In the genomic region with DNA sequence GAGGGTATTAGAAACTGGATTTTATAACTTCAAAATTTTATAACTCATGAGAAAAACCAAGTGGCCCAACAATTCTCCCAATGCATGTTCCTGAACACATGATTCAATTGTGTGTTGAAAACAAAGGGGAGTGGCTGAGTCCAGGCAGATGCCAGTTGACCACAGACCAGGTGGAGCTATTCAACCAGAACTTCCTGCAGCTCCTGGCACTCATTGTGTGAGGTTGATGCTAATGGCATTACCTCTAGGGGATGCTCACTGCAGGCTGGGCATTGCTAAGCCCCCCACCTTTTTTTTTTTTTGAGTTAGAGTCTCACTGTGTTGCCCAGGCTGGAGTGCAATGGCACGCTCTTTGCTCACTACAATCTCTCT, we compare ENCODE assay signal across 9 cellular contexts. TPM values are rescaled to one million over a fixed set of nuclear protein-coding genes. Genes with fewer than 3 reads are reported as not detected.
DNase-seq lines count a peak whose midpoint lies in the region; ATAC-seq, FAIRE-seq and TF ChIP-seq lines count a peak whose summit lies in the region.
"Had no signal": no experiment of that assay in that cellular context is flagged by ENCODE, and none has a peak within 500 bp of the region (broad histone marks: within the 10 kb centered on the region; RNA-seq: fewer than 3 reads in every experiment).

No MANE protein-coding gene starts in this region.

- POLR2A ChIA-PET in GM12878 (lab: Charles Lee), result no interaction called here

- ATAC-seq in GM12878, result peak; percentile 60
- peak; percentile 17 for ATAC-seq in mucosa of descending colon
- no peak for ATAC-seq in HG02884 (IDR thresholded peaks at IDR 0.05; ENCODE audit: unreplicated experiment)
- ATAC-seq in GM19328 (IDR thresholded peaks at IDR 0.05; ENCODE audit: unreplicated experiment), result no peak
- ATAC-seq in GM21529 (IDR thresholded peaks at IDR 0.05; ENCODE audit: unreplicated experiment), result no peak

- no peak for FAIRE-seq in GM12878 (lab: Jason Lieb, UNC)
- FAIRE-seq in GM19239 (lab: Jason Lieb, UNC), result no peak

- TF ChIP-seq RAD21 in GM12878 (IDR thresholded peaks at IDR 0.05; ENCODE audit: insufficient read depth, low read depth, low read length), result no peak

- H3K9me3 ChIP-seq in GM12878 (replicated peaks; ENCODE audit: control insufficient read depth, insufficient read depth, low read length) (no peaks in the 10 kb centered on the region), mucosa of descending colon (no peaks in the 10 kb centered on the region)

- no peak overlapping the region for H3K4me2 ChIP-seq in GM12878 (ENCODE audit: control insufficient read depth, insufficient read depth)

- no peak for TF ChIP-seq POLR2A in GM12878 (IDR thresholded peaks at IDR 0.05; ENCODE audit: low read depth, low read length)

- no peak for TF ChIP-seq EP300 in GM12878 (IDR thresholded peaks at IDR 0.05; ENCODE audit: borderline replicate concordance in 1 of 2, control insufficient read depth in 1 of 2, low read depth in 2 of 2, low read length in 2 of 2)

- no peak overlapping the region for H3K4me3 ChIP-seq in GM12878
- H3K4me3 ChIP-seq in mucosa of descending colon, result no peak overlapping the region

- no peak overlapping the region for H3K9ac ChIP-seq in GM12878 (ENCODE audit: control insufficient read depth, insufficient read depth, low read length)

- SMC1A ChIA-PET in GM12878 (lab: Charles Lee; ENCODE audit: uncharacterized antibody, unreplicated experiment), result no interaction called here

- H3K27ac ChIP-seq in GM12878 (ENCODE audit: control insufficient read depth, insufficient read depth), result no peak overlapping the region

- H3K4me1 ChIP-seq in GM12878 (ENCODE audit: control insufficient read depth, insufficient read depth, low read length), result no peaks in the 10 kb centered on the region
- H3K4me1 ChIP-seq in mucosa of descending colon (ENCODE audit: low read depth), result peaks cover 12% of the 10 kb centered on the region

- WGBS in GM12878 (ENCODE audit: insufficient coverage, insufficient replicate concordance, low lambda C conversion rate, missing lambda C conversion rate), result 0% methylated on average over 1 of the region's 1 CpG

- no peak overlapping the region for H2AFZ ChIP-seq in GM12878 (ENCODE audit: control insufficient read depth, low read depth, low read length)

- RAD21 ChIA-PET in GM12878 (lab: Charles Lee; ENCODE audit: unreplicated experiment), result interaction anchor here (0.9 kb wide), 1 partner anchor 21 kb away, joined by 4 read pairs; no protein-coding TSS in a partner anchor

- no peak for TF ChIP-seq CTCF in GM12878 (IDR thresholded peaks at IDR 0.05 in 2 of 3, conservative IDR thresholded peaks at IDR 0.05 in 1 of 3; ENCODE audit: control insufficient read depth in 2 of 3, extremely low read depth in 1 of 3, insufficient read depth in 1 of 3, low read depth in 3 of 3, low read length in 3 of 3)
- TF ChIP-seq CTCF in mucosa of descending colon (IDR thresholded peaks at IDR 0.05), result no peak

- CTCF ChIA-PET in GM12878 (lab: Yijun Ruan, JAX), result interaction anchor here (1.2 kb wide), 2 partner anchors 13 to 20 kb away, joined by 3 read pairs; a partner anchor contains a TSS

- in situ Hi-C loops in GM12878 (cut with MboI), result no loop called here

- no peaks in the 10 kb centered on the region; a peak in 1 of 4 replicates for H3K27me3 ChIP-seq in GM12878 (replicated peaks in 1 of 2; ENCODE audit: control insufficient read depth in 2 of 2, insufficient read depth in 2 of 2, low read length in 1 of 2)

- H3K36me3 ChIP-seq in GM12878 (ENCODE audit: control insufficient read depth in 2 of 2, insufficient read depth in 2 of 2, low read length in 1 of 2) (no peaks in the 10 kb centered on the region), mucosa of descending colon (ENCODE audit: low read depth) (no peaks in the 10 kb centered on the region)

- intact Hi-C loops in GM12878 (cut with micrococcal nuclease; ENCODE audit: unreplicated experiment), result no loop called here
- intact Hi-C loops in mucosa of descending colon (cut with DNase I, micrococcal nuclease), result no loop called here

- no peaks in the 10 kb centered on the region for H3K79me2 ChIP-seq in GM12878 (ENCODE audit: control insufficient read depth, insufficient read depth, low read length)

- peak; percentile 82 for DNase-seq in COLO668 (lab: John Stamatoyannopoulos, UW; ENCODE audit: unreplicated experiment)
- peak; percentile 75 for DNase-seq in NCI-H1092 treated with DMSO at 0.1 percent for 48 hours (lab: John Stamatoyannopoulos, UW)
- no peak for DNase-seq in GM12878 (ENCODE audit: low read depth, low spot score)
- no peak for DNase-seq in mucosa of descending colon
- DNase-seq in GM19239 (ENCODE audit: insufficient read length, low spot score), result no peak
- DNase-seq: activated naive CD8-positive, alpha-beta T cell treated with anti-CD3 and anti-CD28 coated beads, Interleukin-2, amount 10 ng/mL, durations not matched to agents 7 days and 5 days had no signal

- H4K20me1 ChIP-seq in GM12878 (ENCODE audit: control insufficient read depth, insufficient read depth), result no peaks in the 10 kb centered on the region

- BruUV-seq in GM12878 (replicated peaks; lab: Mats Ljungman, UMichigan), result no TSS peak

TF ChIP-seq in GM12878, 131 proteins besides CTCF, POLR2A, EP300 and RAD21:
- TF ChIP-seq ZBED1 (IDR thresholded peaks at IDR 0.05; ENCODE audit: borderline replicate concordance) (no peak), PAX5 (IDR thresholded peaks at IDR 0.05; ENCODE audit: borderline replicate concordance, low read depth, low read length) (peak; percentile 56; the same call in 1 of the 2 replicates), GABPA (IDR thresholded peaks at IDR 0.05; ENCODE audit: low read depth) (no peak)
- TF ChIP-seq, protein P1, sequence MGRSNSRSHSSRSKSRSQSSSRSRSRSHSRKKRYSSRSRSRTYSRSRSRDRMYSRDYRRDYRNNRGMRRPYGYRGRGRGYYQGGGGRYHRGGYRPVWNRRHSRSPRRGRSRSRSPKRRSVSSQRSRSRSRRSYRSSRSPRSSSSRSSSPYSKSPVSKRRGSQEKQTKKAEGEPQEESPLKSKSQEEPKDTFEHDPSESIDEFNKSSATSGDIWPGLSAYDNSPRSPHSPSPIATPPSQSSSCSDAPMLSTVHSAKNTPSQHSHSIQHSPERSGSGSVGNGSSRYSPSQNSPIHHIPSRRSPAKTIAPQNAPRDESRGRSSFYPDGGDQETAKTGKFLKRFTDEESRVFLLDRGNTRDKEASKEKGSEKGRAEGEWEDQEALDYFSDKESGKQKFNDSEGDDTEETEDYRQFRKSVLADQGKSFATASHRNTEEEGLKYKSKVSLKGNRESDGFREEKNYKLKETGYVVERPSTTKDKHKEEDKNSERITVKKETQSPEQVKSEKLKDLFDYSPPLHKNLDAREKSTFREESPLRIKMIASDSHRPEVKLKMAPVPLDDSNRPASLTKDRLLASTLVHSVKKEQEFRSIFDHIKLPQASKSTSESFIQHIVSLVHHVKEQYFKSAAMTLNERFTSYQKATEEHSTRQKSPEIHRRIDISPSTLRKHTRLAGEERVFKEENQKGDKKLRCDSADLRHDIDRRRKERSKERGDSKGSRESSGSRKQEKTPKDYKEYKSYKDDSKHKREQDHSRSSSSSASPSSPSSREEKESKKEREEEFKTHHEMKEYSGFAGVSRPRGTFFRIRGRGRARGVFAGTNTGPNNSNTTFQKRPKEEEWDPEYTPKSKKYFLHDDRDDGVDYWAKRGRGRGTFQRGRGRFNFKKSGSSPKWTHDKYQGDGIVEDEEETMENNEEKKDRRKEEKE (IDR thresholded peaks at IDR 0.05), result no peak

RNA-seq across cellular contexts. Expression of a gene that starts 20.3 kb away (rescaled TPM):
- total RNA-seq in GM12878 (2013; cell fraction: nucleolus; rRNA removed), result 0.34 and 0.63 TPM in 2 replicates
- total RNA-seq in GM12878 (2014; rRNA removed) (0.11 and 0.16 TPM in 2 replicates), GM12878 (2014; rRNA removed; fragmentation: Illumina TruSeq; extraction: Trizol) (0.09 and 0.18 TPM in 2 replicates), GM12878 (2021) (0.44 and 0.45 TPM in 2 replicates), mucosa of descending colon (10 to 100 TPM; 55.0 to 90.7 (median 85.5) TPM)
- polyA plus RNA-seq in GM12878 (2011; ENCODE audit: low read depth), result 0.04 TPM
- polyA plus RNA-seq in GM12878 (2011; rRNA removed) (0.04 and 0.15 TPM in 2 replicates), GM12878 (2014; fragmentation: Illumina TruSeq; extraction: Trizol) (0.11 and 0.19 TPM in 2 replicates), GM12878 (2014; fragmentation: Nextera tagmentation; extraction: Ambion mirVana) (under 1 TPM; 0.02 to 0.13 TPM), GM12878 (2014; rRNA removed) (0.25 and 0.42 TPM in 2 replicates), GM12878 (2016; fragmentation: Nextera tagmentation; extraction: Ambion mirVana) (under 1 TPM; 0.48 to 0.59 TPM)
- polyA plus RNA-seq in GM12878 (2011; cell fraction: cytosol; rRNA removed), result 0.07 and 0.10 TPM in 2 replicates
- polyA plus RNA-seq in GM12878 (2011; cell fraction: nucleus; rRNA removed), result 0.16 and 0.18 TPM in 2 replicates
- polyA plus RNA-seq in GM12878 (2012), result 0.04 TPM in 2 replicates
- 0.07 TPM in 1 of 2 replicates, not detected in the other for polyA minus RNA-seq in GM12878 (2011; rRNA and poly(A)+ RNA removed)
- polyA minus RNA-seq in GM12878 (2011; cell fraction: cytosol; rRNA and poly(A)+ RNA removed), result 0.80 and 1.9 TPM in 2 replicates
- under 0.01 and 0.19 TPM in 2 replicates for polyA minus RNA-seq in GM12878 (2011; cell fraction: nucleus; rRNA and poly(A)+ RNA removed)

RNA-seq across cellular contexts. Expression of a gene that starts 34.6 kb away (rescaled TPM):
- 15.3 and 17.8 TPM in 2 replicates for total RNA-seq in GM12878 (2013; cell fraction: nucleolus; rRNA removed)
- total RNA-seq in GM12878 (2014; rRNA removed), result 51.3 and 59.5 TPM in 2 replicates
- total RNA-seq in GM12878 (2014; rRNA removed; fragmentation: Illumina TruSeq; extraction: Trizol), result 80.8 and 83.6 TPM in 2 replicates
- 37.5 and 38.7 TPM in 2 replicates for total RNA-seq in GM12878 (2021)
- 10.4 TPM for polyA plus RNA-seq in GM12878 (2011; ENCODE audit: low read depth)
- 54.6 and 86.6 TPM in 2 replicates for polyA plus RNA-seq in GM12878 (2011; rRNA removed)
- 20.2 and 22.0 TPM in 2 replicates for polyA plus RNA-seq in GM12878 (2011; cell fraction: cytosol; rRNA removed)
- polyA plus RNA-seq in GM12878 (2011; cell fraction: nucleus; rRNA removed), result 17.5 and 21.3 TPM in 2 replicates
- 15.9 and 22.0 TPM in 2 replicates for polyA plus RNA-seq in GM12878 (2012)
- polyA plus RNA-seq in GM12878 (2014; fragmentation: Illumina TruSeq; extraction: Trizol), result 65.2 and 77.0 TPM in 2 replicates
- 10 to 100 TPM; 14.6 to 16.7 TPM for polyA plus RNA-seq in GM12878 (2014; fragmentation: Nextera tagmentation; extraction: Ambion mirVana)
- 32.2 and 41.2 TPM in 2 replicates for polyA plus RNA-seq in GM12878 (2014; rRNA removed)
- 10 to 100 TPM; 52.7 to 56.1 TPM for polyA plus RNA-seq in GM12878 (2016; fragmentation: Nextera tagmentation; extraction: Ambion mirVana)
- polyA minus RNA-seq in GM12878 (2011; rRNA and poly(A)+ RNA removed), result 19.6 and 28.5 TPM in 2 replicates
- polyA minus RNA-seq in GM12878 (2011; cell fraction: cytosol; rRNA and poly(A)+ RNA removed), result 11.2 and 13.8 TPM in 2 replicates
- 8.6 and 12.6 TPM in 2 replicates for polyA minus RNA-seq in GM12878 (2011; cell fraction: nucleus; rRNA and poly(A)+ RNA removed)
- total RNA-seq in mucosa of descending colon, result 10 to 100 TPM in 1 of 3 donors, 1 to 10 TPM in 2; 1.3 to 11.7 (median 2.4) TPM

Comparison
In these comparisons a context has a peak if more than half of its experiments do, and no peak if none do; other contexts are left out.
1. DNase-seq: peak in COLO668 (single experiment) and NCI-H1092 treated with DMSO at 0.1 percent for 48 hours (single experiment); none in GM12878 (single experiment), mucosa of descending colon (0 of 3) and GM19239 (single experiment).
2. ATAC-seq: peak in GM12878 (single experiment) and mucosa of descending colon (single experiment); none in HG02884 (single experiment), GM19328 (single experiment) and GM21529 (single experiment).
3. RNA of a gene that starts 20.3 kb away (total RNA-seq): 55.0 to 90.7 TPM in mucosa of descending colon; 0.09 to 0.63 TPM in GM12878; every median in the first group is over 10 times any median in the second.